1 cellular context compared by ENCODE assay signal in genomic region chr17:49788443-49789277, GRCh38.
TF ChIP-seq lines count a peak whose summit lies in the region.

KAT7 (plus strand) TSS chr17:49788681; CDS start chr17:49788835, 154 bp downstream.

TF ChIP-seq in HCT116, 20 proteins besides CTCF, POLR2A, EP300 and RAD21 (continued from another document):
- TF ChIP-seq, protein P1, sequence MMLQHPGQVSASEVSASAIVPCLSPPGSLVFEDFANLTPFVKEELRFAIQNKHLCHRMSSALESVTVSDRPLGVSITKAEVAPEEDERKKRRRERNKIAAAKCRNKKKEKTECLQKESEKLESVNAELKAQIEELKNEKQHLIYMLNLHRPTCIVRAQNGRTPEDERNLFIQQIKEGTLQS (IDR thresholded peaks at IDR 0.05) = no peak
- TF ChIP-seq POLR2AphosphoS5 (IDR thresholded peaks at IDR 0.05; ENCODE audit: low read depth, low read length) (peak; percentile 99), SP1 (IDR thresholded peaks at IDR 0.05; ENCODE audit: low read depth) (peak; percentile 100), REST (IDR thresholded peaks at IDR 0.05; ENCODE audit: low read depth) (no peak), EZH2 (IDR thresholded peaks at IDR 0.05) (no peak), ZFX (IDR thresholded peaks at IDR 0.05) (peak; percentile 93), JUND (IDR thresholded peaks at IDR 0.05) (no peak), TCF7L2 (IDR thresholded peaks at IDR 0.05; ENCODE audit: borderline replicate concordance, extremely low read depth, insufficient read depth, insufficient read length) (peak; percentile 40), EZH2phosphoT487 (IDR thresholded peaks at IDR 0.05; ENCODE audit: borderline replicate concordance) (no peak), YY1 (IDR thresholded peaks at IDR 0.05; ENCODE audit: extremely low read depth, insufficient replicate concordance, low read depth, low read length) (peak; percentile 100), CEBPB (IDR thresholded peaks at IDR 0.05; ENCODE audit: low read depth) (no peak), FOSL1 (IDR thresholded peaks at IDR 0.05; ENCODE audit: low read depth) (no peak), CBX3 (IDR thresholded peaks at IDR 0.05; ENCODE audit: low read depth) (peak; percentile 83), EGR1 (IDR thresholded peaks at IDR 0.05; ENCODE audit: low read depth) (peak; percentile 100), ELF1 (IDR thresholded peaks at IDR 0.05; ENCODE audit: borderline replicate concordance, low read depth) (peak; percentile 87; the same call in 1 of the 2 replicates), ZNF274 (IDR thresholded peaks at IDR 0.05; ENCODE audit: low read depth, low read length) (no peak), SIN3A (IDR thresholded peaks at IDR 0.05; ENCODE audit: low read depth) (peak; percentile 86)
